Comparison of ENCODE assay signal across 7 cellular contexts in genomic region chr18:62521588-62521987, GRCh38. TPM values are rescaled to one million over a fixed set of nuclear protein-coding genes. Genes with fewer than 3 reads are reported as not detected.
DNase-seq lines count a peak whose midpoint lies in the region; ATAC-seq and TF ChIP-seq lines count a peak whose summit lies in the region.

No MANE protein-coding gene starts in this region.

- ATAC-seq in GM23338, result no peak
- no peak for ATAC-seq in psoas muscle
- ATAC-seq in GM21786 (IDR thresholded peaks at IDR 0.05; ENCODE audit: unreplicated experiment), result no peak
- ATAC-seq in HG02763 (IDR thresholded peaks at IDR 0.05; ENCODE audit: unreplicated experiment), result no peak
- no peak for ATAC-seq in GM19351 (IDR thresholded peaks at IDR 0.05; ENCODE audit: unreplicated experiment)

- H3K4me3 ChIP-seq in GM23338 (peak overlapping the region; percentile 76), epithelial cell of proximal tubule (ENCODE audit: low read depth, low read length) (peak overlapping the region; percentile 92), psoas muscle (peak overlapping the region; percentile 95)

- H3K9me3 Mint-ChIP-seq in GM23338, result peaks cover 3% of the 10 kb centered on the region; the same call in 2 of the 3 replicates

- H3K79me2 ChIP-seq in GM23338 (replicated peaks; ENCODE audit: insufficient read depth), result peaks cover 13% of the 10 kb centered on the region

- no peak overlapping the region for H2AFZ ChIP-seq in GM23338

- H3K27me3 Mint-ChIP-seq in GM23338 (ENCODE audit: insufficient read depth, low read depth, poor library complexity), result peaks cover 31% of the 10 kb centered on the region

- no peak overlapping the region for H3K27ac ChIP-seq in GM23338 (ENCODE audit: low read depth)
- H3K27ac ChIP-seq in psoas muscle, result peak overlapping the region; percentile 99

- H3K27me3 ChIP-seq in GM23338 (ENCODE audit: insufficient read depth), result peaks cover 41% of the 10 kb centered on the region
- H3K27me3 ChIP-seq in psoas muscle (ENCODE audit: insufficient read depth in 3 of 3, low read length in 2 of 3), result no peaks in the 10 kb centered on the region

- WGBS in psoas muscle, 3 donors, result 33 to 66% (median 36%) methylated on average over 2 of the region's 2 CpGs

- H3K9me2 ChIP-seq in GM23338 (ENCODE audit: insufficient read depth), result no peaks in the 10 kb centered on the region

- no peak overlapping the region for H3K27ac Mint-ChIP-seq in GM23338

- no peaks in the 10 kb centered on the region for H3F3A ChIP-seq in GM23338 (replicated peaks; ENCODE audit: low read depth)

- H3K4me1 ChIP-seq in GM23338 (ENCODE audit: insufficient read depth), result peaks cover 14% of the 10 kb centered on the region
- peaks cover 17% of the 10 kb centered on the region for H3K4me1 ChIP-seq in psoas muscle

- H3K4me3 Mint-ChIP-seq in GM23338, result peak overlapping the region; percentile 89

- H3K4me1 Mint-ChIP-seq in GM23338, result peaks cover 21% of the 10 kb centered on the region

- intact Hi-C loops in psoas muscle (cut with DNase I), result loop anchor here (1.0 to 10.0 kb wide), 4 partner anchors 66 to 197 kb away; partner anchors contain the start of gene TNFRSF11A (in 1 of the 2)

- H3K36me3 Mint-ChIP-seq in GM23338 (ENCODE audit: low read depth), result peaks cover 3% of the 10 kb centered on the region; the same call in 1 of the 3 replicates

- H3K36me3 ChIP-seq in GM23338 (ENCODE audit: insufficient read depth), result no peaks in the 10 kb centered on the region
- H3K36me3 ChIP-seq in psoas muscle (ENCODE audit: insufficient read depth in 1 of 2, low read depth in 1 of 2), result no peaks in the 10 kb centered on the region

- TF ChIP-seq CTCF in GM23338 (conservative IDR thresholded peaks at IDR 0.05; ENCODE audit: low read depth in 2 of 2), result no peak
- no peak for TF ChIP-seq CTCF in epithelial cell of proximal tubule (conservative IDR thresholded peaks at IDR 0.05; ENCODE audit: low read depth, low read length)
- no peak for TF ChIP-seq CTCF in psoas muscle (IDR thresholded peaks at IDR 0.05)

- peaks cover 14% of the 10 kb centered on the region for H4K20me1 ChIP-seq in GM23338 (replicated peaks; ENCODE audit: insufficient read depth)

- DNase-seq in GM23338 (ENCODE audit: low spot score) (no peak), OCI-M1 (lab: John Stamatoyannopoulos, UW) (peak; percentile 61), epithelial cell of proximal tubule (ENCODE audit: low read depth) (no peak), psoas muscle (no peak)

- no peaks in the 10 kb centered on the region for H3K9me3 ChIP-seq in psoas muscle

- peak overlapping the region; percentile 75 for H3K4me2 ChIP-seq in GM23338

TF ChIP-seq in GM23338, 12 proteins besides CTCF, POLR2A, EP300 and RAD21 (continues in another document):
- no peak for TF ChIP-seq NANOG (IDR thresholded peaks at IDR 0.05; ENCODE audit: borderline replicate concordance)
- TF ChIP-seq REST (IDR thresholded peaks at IDR 0.05; ENCODE audit: unreplicated experiment), result no peak
- TF ChIP-seq POLR2AphosphoS5 (IDR thresholded peaks at IDR 0.05; ENCODE audit: low read depth), result no peak
- no peak for TF ChIP-seq CREB1 (CRISPR knock-in tag; IDR thresholded peaks at IDR 0.05; ENCODE audit: low read depth)
- TF ChIP-seq EZH2 (IDR thresholded peaks at IDR 0.05; ENCODE audit: low read depth, unreplicated experiment), result no peak
- TF ChIP-seq ZNF462 (CRISPR knock-in tag; IDR thresholded peaks at IDR 0.05), result no peak
- TF ChIP-seq ZNF114 (CRISPR knock-in tag; IDR thresholded peaks at IDR 0.05), result no peak

RNA-seq across cellular contexts. Expression of gene ZCCHC2, which starts 1.2 kb away (rescaled TPM):
- 14.4 and 15.4 TPM in 2 replicates for total RNA-seq in GM23338 (2014; rRNA removed; shearing (Covaris generic))
- polyA plus RNA-seq in GM23338 (2016; fragmentation: Nextera tagmentation; extraction: Ambion mirVana) (4.9 and 5.4 TPM in 2 replicates), psoas muscle (10 to 100 TPM in 2 of 3 donors, 1 to 10 TPM in 1; 4.0 to 41.8 (median 15.4) TPM)
- total RNA-seq in epithelial cell of proximal tubule (10.3 and 14.8 TPM in 2 replicates), psoas muscle (10 to 100 TPM; 19.4 to 38.2 (median 32.1) TPM)
